Comparison of ENCODE assay signal across 8 cellular contexts in the genomic region with DNA sequence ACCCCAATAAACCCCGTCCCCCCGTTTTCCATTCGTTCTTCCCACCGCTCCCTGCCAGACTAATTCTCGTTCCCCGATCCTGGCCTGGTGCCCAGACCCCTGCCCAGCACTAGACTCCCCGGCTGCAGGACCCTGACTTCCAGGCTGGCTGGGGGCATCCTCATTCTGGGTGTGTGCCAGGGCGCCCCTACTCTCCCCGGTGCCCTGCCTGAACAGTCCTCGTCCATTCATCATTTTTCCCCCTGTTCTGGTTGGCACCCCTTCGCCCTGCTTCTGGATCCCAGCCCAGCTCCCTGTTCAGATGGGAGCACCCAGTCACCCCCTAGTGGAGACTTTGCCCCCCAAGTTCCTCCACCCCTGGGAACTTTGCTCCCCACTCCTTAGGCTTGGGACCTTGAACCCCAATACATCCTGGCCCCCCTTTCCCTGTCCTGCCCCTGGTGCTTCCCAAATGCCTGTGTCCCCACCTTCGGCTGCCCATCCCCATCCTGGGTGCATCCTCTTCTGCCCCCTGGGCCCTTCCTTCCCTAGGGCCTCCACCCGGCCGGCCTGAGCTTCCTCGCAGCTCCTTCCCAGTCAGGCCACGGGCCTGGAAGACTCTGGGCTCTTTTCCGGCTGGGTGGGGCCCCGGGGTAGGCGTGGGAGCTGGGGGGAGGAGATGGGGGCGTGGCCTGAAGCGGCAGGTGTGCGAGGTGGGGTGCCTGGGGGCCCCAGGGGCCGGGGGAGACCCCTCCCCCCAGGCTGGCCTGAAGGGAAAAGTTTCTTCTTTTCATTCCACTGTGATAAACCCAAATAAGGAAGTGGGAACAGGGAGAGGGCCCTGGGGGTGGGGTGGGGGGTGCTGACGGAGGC. TPM values are rescaled to one million over a fixed set of nuclear protein-coding genes. Genes with fewer than 3 reads are reported as not detected.
DNase-seq lines count a peak whose midpoint lies in the region; ATAC-seq and TF ChIP-seq lines count a peak whose summit lies in the region.

No MANE protein-coding gene starts in this region.

- H3K4me3 ChIP-seq in Loucy (ENCODE audit: low read length, poor library complexity, severe bottlenecking) (peak overlapping the region; percentile 84), ascending aorta (peak overlapping the region; percentile 74 to 86), iPS-18a (ENCODE audit: low read length) (peak overlapping the region; percentile 82)

- intact Hi-C loops in ascending aorta (cut with DNase I), result loop anchor here (1.0 kb wide), 2 partner anchors 17 to 52 kb away; no protein-coding TSS in a partner anchor

- peak overlapping the region; percentile 53 to 68 for H3K27ac ChIP-seq in ascending aorta
- H3K27ac ChIP-seq in iPS-18a (ENCODE audit: low read length), result no peak overlapping the region

- peak; percentile 83 for DNase-seq in GM03348 (ENCODE audit: low spot score)
- DNase-seq in ascending aorta (ENCODE audit: low spot score in 2 of 2), result no peak
- DNase-seq in stimulated activated effector memory CD8-positive, alpha-beta T cell treated with anti-CD3 and anti-CD28 coated beads, Interleukin-12 subunit alpha, Interleukin-12 subunit beta, amount 100 ng/mL, for 72 hours (ENCODE audit: low spot score in 2 of 2), result peak in 1 of 2 donors; percentile 64

- H3K27me3 ChIP-seq in Loucy (ENCODE audit: insufficient read depth, low read length, poor library complexity, severe bottlenecking) (no peaks in the 10 kb centered on the region), ascending aorta (no peaks in the 10 kb centered on the region), iPS-18a (ENCODE audit: control insufficient read depth, insufficient read depth, low read length) (no peaks in the 10 kb centered on the region)

- H3K36me3 ChIP-seq in Loucy (ENCODE audit: insufficient read depth, low read length) (no peaks in the 10 kb centered on the region), ascending aorta (peaks cover 25 to 29% of the 10 kb centered on the region in 2 donors), iPS-18a (ENCODE audit: control insufficient read depth, low read depth, low read length) (peaks cover 22% of the 10 kb centered on the region)

- peak overlapping the region; percentile 86 for H3K27ac Mint-ChIP-seq in stimulated activated effector memory CD8-positive, alpha-beta T cell treated with anti-CD3 and anti-CD28 coated beads, Interleukin-12 subunit alpha, Interleukin-12 subunit beta, amount 100 ng/mL, for 72 hours

- peaks cover 26% of the 10 kb centered on the region for H3K4me1 ChIP-seq in Loucy (ENCODE audit: insufficient read depth, low read length, poor library complexity, severe bottlenecking)
- peaks cover 12 to 29% of the 10 kb centered on the region in 2 donors for H3K4me1 ChIP-seq in ascending aorta
- peaks cover 36% of the 10 kb centered on the region for H3K4me1 ChIP-seq in iPS-18a (ENCODE audit: control insufficient read depth, low read depth, low read length)

- no peaks in the 10 kb centered on the region for H3K9me3 Mint-ChIP-seq in stimulated activated effector memory CD8-positive, alpha-beta T cell treated with anti-CD3 and anti-CD28 coated beads, Interleukin-12 subunit alpha, Interleukin-12 subunit beta, amount 100 ng/mL, for 72 hours

- H2AFZ ChIP-seq in Loucy (ENCODE audit: low read length), result peak overlapping the region; percentile 75

- peaks cover 3% of the 10 kb centered on the region; the same call in 1 of the 2 replicates for H3F3A ChIP-seq in Loucy (ENCODE audit: low read depth)

- peaks cover 19% of the 10 kb centered on the region for H3K36me3 Mint-ChIP-seq in stimulated activated effector memory CD8-positive, alpha-beta T cell treated with anti-CD3 and anti-CD28 coated beads, Interleukin-12 subunit alpha, Interleukin-12 subunit beta, amount 100 ng/mL, for 72 hours

- no peaks in the 10 kb centered on the region for H4K20me1 ChIP-seq in Loucy (ENCODE audit: insufficient read depth, low read length, poor library complexity, severe bottlenecking)

- H3K9me3 ChIP-seq in Loucy (ENCODE audit: insufficient read depth, low read depth, low read length) (no peaks in the 10 kb centered on the region), ascending aorta (no peaks in the 10 kb centered on the region), iPS-18a (ENCODE audit: control insufficient read depth, low read depth, low read length) (no peaks in the 10 kb centered on the region)

- H3K4me2 ChIP-seq in Loucy (ENCODE audit: low read depth, low read length, poor library complexity, severe bottlenecking), result peak overlapping the region; percentile 82

- ATAC-seq in stimulated activated effector memory CD8-positive, alpha-beta T cell treated with anti-CD3 and anti-CD28 coated beads, Interleukin-12 subunit alpha, Interleukin-12 subunit beta, amount 100 ng/mL, for 72 hours, result no peak
- no peak for ATAC-seq in GM18868 (IDR thresholded peaks at IDR 0.05; ENCODE audit: unreplicated experiment)
- ATAC-seq in HG03139 (IDR thresholded peaks at IDR 0.05; ENCODE audit: unreplicated experiment), result no peak
- no peak for ATAC-seq in GM21717 (IDR thresholded peaks at IDR 0.05; ENCODE audit: unreplicated experiment)

- H3K4me3 Mint-ChIP-seq in stimulated activated effector memory CD8-positive, alpha-beta T cell treated with anti-CD3 and anti-CD28 coated beads, Interleukin-12 subunit alpha, Interleukin-12 subunit beta, amount 100 ng/mL, for 72 hours, result peak overlapping the region; percentile 94

- peak; percentile 51 for TF ChIP-seq CTCF in Loucy (conservative IDR thresholded peaks at IDR 0.05; ENCODE audit: low read length)
- TF ChIP-seq CTCF in ascending aorta (IDR thresholded peaks at IDR 0.05), result peak in 2 of 3 experiments; percentile 26 to 40

- no peaks in the 10 kb centered on the region for H3K9me2 ChIP-seq in Loucy (replicated peaks; ENCODE audit: low read depth, low read length)

- H3K4me1 Mint-ChIP-seq in stimulated activated effector memory CD8-positive, alpha-beta T cell treated with anti-CD3 and anti-CD28 coated beads, Interleukin-12 subunit alpha, Interleukin-12 subunit beta, amount 100 ng/mL, for 72 hours, result peaks cover 28% of the 10 kb centered on the region

- H3K79me2 ChIP-seq in Loucy (ENCODE audit: insufficient read depth, low read length), result peaks cover 5% of the 10 kb centered on the region; the same call in 1 of the 2 replicates

- H3K9ac ChIP-seq in Loucy (ENCODE audit: low read depth, low read length, poor library complexity, severe bottlenecking) (peak overlapping the region; percentile 68), iPS-18a (ENCODE audit: low read length) (peak overlapping the region; percentile 68)

RNA-seq across cellular contexts. Expression of a gene that starts 0.9 kb away (rescaled TPM):
- total RNA-seq in ascending aorta, result 54.0 TPM

RNA-seq across cellular contexts. Expression of a gene that starts 5.5 kb away (rescaled TPM):
- 85.7 TPM for total RNA-seq in ascending aorta

RNA-seq across cellular contexts. Expression of a gene that starts 11.3 kb away (rescaled TPM):
- total RNA-seq in ascending aorta, result 17.7 TPM

RNA-seq across cellular contexts. Expression of a gene that starts 17.8 kb away (rescaled TPM):
- 188 TPM for total RNA-seq in ascending aorta

RNA-seq across cellular contexts. Expression of a gene that starts 21.9 kb away (rescaled TPM):
- total RNA-seq in ascending aorta, result 43.1 TPM
